In the genomic region with DNA sequence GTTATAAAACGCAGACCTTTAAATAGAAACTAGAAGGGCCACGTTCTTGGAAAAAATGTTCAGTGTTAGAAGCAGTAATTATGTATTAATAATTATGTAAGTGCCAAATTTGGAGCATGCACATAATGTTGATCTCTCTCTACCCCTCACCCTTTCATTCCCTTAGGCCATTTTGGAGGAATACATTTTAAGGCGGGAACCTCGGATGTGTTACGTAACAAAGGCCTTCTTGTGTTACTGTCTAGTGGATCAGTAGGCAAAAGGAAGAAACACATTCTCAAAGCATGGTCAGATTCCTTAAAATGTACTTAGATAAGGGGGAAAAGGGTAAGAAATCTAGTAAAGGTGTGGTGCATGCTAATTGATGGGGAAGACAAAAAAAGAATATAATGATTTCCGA, we compare ENCODE assay signal across 22 cellular contexts. TPM values are rescaled to one million over a fixed set of nuclear protein-coding genes. Genes with fewer than 3 reads are reported as not detected.
DNase-seq lines count a peak whose midpoint lies in the region; ATAC-seq and TF ChIP-seq lines count a peak whose summit lies in the region.
"Had no signal": no experiment of that assay in that cellular context is flagged by ENCODE, and none has a peak within 500 bp of the region (broad histone marks: within the 10 kb centered on the region; RNA-seq: fewer than 3 reads in every experiment).

No MANE protein-coding gene starts in this region.

- TF ChIP-seq CTCF in right atrium auricular region (IDR thresholded peaks at IDR 0.05), result no peak
- TF ChIP-seq CTCF in heart right ventricle (IDR thresholded peaks at IDR 0.05), result no peak
- no peak for TF ChIP-seq CTCF in Panc1 (IDR thresholded peaks at IDR 0.05)
- TF ChIP-seq CTCF in stomach (IDR thresholded peaks at IDR 0.05), result no peak

- peaks cover 75% of the 10 kb centered on the region for H3K4me1 Mint-ChIP-seq in dendritic cell treated with granulocyte-macrophage colony-stimulating factor and Interleukin-4, amounts not matched to agents 40 ng/mL and 50 ng/mL, for 4 days (ENCODE audit: low read depth)

- H3K27me3 Mint-ChIP-seq in dendritic cell treated with granulocyte-macrophage colony-stimulating factor and Interleukin-4, amounts not matched to agents 40 ng/mL and 50 ng/mL, for 4 days, result no peaks in the 10 kb centered on the region

- CTCF ChIA-PET in Panc1 (lab: Charles Lee), result interaction anchor here (0.5 kb wide), 1 partner anchor 1114 kb away, joined by 3 read pairs; no protein-coding TSS in a partner anchor

- intact Hi-C loops in heart right ventricle (cut with DNase I) (no loop called here), Panc1 (cut with micrococcal nuclease; ENCODE audit: unreplicated experiment) (no loop called here), stomach (cut with DNase I; ENCODE audit: low total_unique reads) (no loop called here)
- intact Hi-C loops in dendritic cell treated with granulocyte-macrophage colony-stimulating factor and Interleukin-4, amounts not matched to agents 40 ng/mL and 50 ng/mL, for 4 days (cut with micrococcal nuclease), result no loop called here

- H3K27me3 ChIP-seq in right atrium auricular region, result no peaks in the 10 kb centered on the region
- H3K27me3 ChIP-seq in heart right ventricle, result no peaks in the 10 kb centered on the region
- H3K27me3 ChIP-seq in Panc1 (ENCODE audit: control insufficient read depth, insufficient read depth, low read length), result no peaks in the 10 kb centered on the region
- H3K27me3 ChIP-seq in stomach, result no peaks in the 10 kb centered on the region
- H3K27me3 ChIP-seq: SJSA1, testis had no signal

- TF ChIP-seq POLR2A in stomach (IDR thresholded peaks at IDR 0.05), result no peak

- POLR2A ChIA-PET in Panc1 (lab: Charles Lee), result no interaction called here

- peak overlapping the region; percentile 13 for H3K27ac Mint-ChIP-seq in dendritic cell treated with granulocyte-macrophage colony-stimulating factor and Interleukin-4, amounts not matched to agents 40 ng/mL and 50 ng/mL, for 4 days

- no peak for DNase-seq in right atrium auricular region (ENCODE audit: low spot score)
- DNase-seq in heart right ventricle, result no peak
- no peak for DNase-seq in Panc1 (ENCODE audit: low read depth, low spot score)
- no peak for DNase-seq in stomach
- DNase-seq in activated CD4-positive, CD25-positive, alpha-beta regulatory T cell treated with anti-CD3 and anti-CD28 coated beads, Interleukin-2, amount 50 U/mL, for 72 hours, result no peak
- no peak for DNase-seq in GDM1 (lab: John Stamatoyannopoulos, UW)
- DNase-seq in activated gamma-delta T cell treated with Interleukin-2 at 50 U/mL for 16 hours, result no peak
- DNase-seq: activated CD4-positive, alpha-beta T cell treated with anti-CD3 and anti-CD28 coated beads for 4 hours; activated CD8-positive, alpha-beta memory T cell treated with anti-CD3 and anti-CD28 coated beads, Interleukin-2, amount 50 U/mL, for 4 hours; aorta; Caco-2; cerebellar nuclear complex; effector CD4-positive, alpha-beta T cell; NCI-H1105; NCI-H2171 treated with DMSO at 0.1 percent for 48 hours; stimulated activated CD8-positive, alpha-beta memory T cell treated with anti-CD3 and anti-CD28 coated beads, Interleukin-4, amount 100 ng/mL, for 48 hours; T-helper 9 cell; testis had no signal

- no peaks in the 10 kb centered on the region for H3K9me3 Mint-ChIP-seq in dendritic cell treated with granulocyte-macrophage colony-stimulating factor and Interleukin-4, amounts not matched to agents 40 ng/mL and 50 ng/mL, for 4 days

- H3K9me3 ChIP-seq in right atrium auricular region, result no peaks in the 10 kb centered on the region
- no peaks in the 10 kb centered on the region for H3K9me3 ChIP-seq in heart right ventricle
- no peaks in the 10 kb centered on the region for H3K9me3 ChIP-seq in Panc1 (ENCODE audit: control insufficient read depth, insufficient read depth, low read depth, low read length)
- no peaks in the 10 kb centered on the region for H3K9me3 ChIP-seq in stomach
- H3K9me3 ChIP-seq: Caco-2, SJSA1, testis had no signal

- H3K27ac ChIP-seq in right atrium auricular region (peak overlapping the region; percentile 29 to 48), heart right ventricle (peak overlapping the region in 3 of 10 donors; percentile 14 to 24 (median 15)), Panc1 (ENCODE audit: low read length) (peak overlapping the region; percentile 12; the same call in 1 of the 2 replicates), stomach (peak overlapping the region in 3 of 5 donors; percentile 14 to 43 (median 32))
- H3K27ac ChIP-seq: SJSA1, testis had no signal

- H3K4me1 ChIP-seq in right atrium auricular region, result peaks cover 0 to 71% of the 10 kb centered on the region in 2 donors
- H3K4me1 ChIP-seq in heart right ventricle, result peaks cover 12 to 79% (median 57%) of the 10 kb centered on the region in 9 donors
- peaks cover 65% of the 10 kb centered on the region for H3K4me1 ChIP-seq in Panc1 (ENCODE audit: control insufficient read depth, insufficient read depth, low read length)
- peaks cover 48 to 95% (median 74%) of the 10 kb centered on the region in 4 donors for H3K4me1 ChIP-seq in stomach
- H3K4me1 ChIP-seq: testis had no signal

- H3K4me3 Mint-ChIP-seq in dendritic cell treated with granulocyte-macrophage colony-stimulating factor and Interleukin-4, amounts not matched to agents 40 ng/mL and 50 ng/mL, for 4 days, result no peak overlapping the region

- ATAC-seq in heart right ventricle (no peak), Panc1 (no peak)
- ATAC-seq: esophagus mucosa, left lobe of liver had no signal

- H3K36me3 Mint-ChIP-seq in dendritic cell treated with granulocyte-macrophage colony-stimulating factor and Interleukin-4, amounts not matched to agents 40 ng/mL and 50 ng/mL, for 4 days (ENCODE audit: low read depth), result peaks cover 17% of the 10 kb centered on the region

- WGBS in heart right ventricle, 2 donors, result 82 to 83% methylated on average over 6 of the region's 6 CpGs
- WGBS in stomach, 5 donors, result 85 to 90% (median 88%) methylated on average over 6 of the region's 6 CpGs

- TF ChIP-seq EP300 in stomach (IDR thresholded peaks at IDR 0.05), result no peak

- H3K4me3 ChIP-seq in right atrium auricular region (no peak overlapping the region), heart right ventricle (no peak overlapping the region), Panc1 (ENCODE audit: low read depth in 2 of 2, low read length in 2 of 2) (no peak overlapping the region), stomach (no peak overlapping the region)
- H3K4me3 ChIP-seq: SJSA1, testis had no signal

- no TSS peak for BruUV-seq in Panc1 (replicated peaks; lab: Mats Ljungman, UMichigan)

- in situ Hi-C loops in Panc1 (cut with HindIII; ENCODE audit: low pct_unique_long_range_greater_than_20kb, low sequenced_read_pairs), result no loop called here

- H3K36me3 ChIP-seq in right atrium auricular region, result no peaks in the 10 kb centered on the region
- no peaks in the 10 kb centered on the region for H3K36me3 ChIP-seq in heart right ventricle
- H3K36me3 ChIP-seq in Panc1 (ENCODE audit: control insufficient read depth, insufficient read depth, low read length), result no peaks in the 10 kb centered on the region
- no peaks in the 10 kb centered on the region for H3K36me3 ChIP-seq in stomach
- H3K36me3 ChIP-seq: SJSA1 had no signal

RNA-seq across cellular contexts. Expression of gene RASSF3, which starts 52.7 kb away (rescaled TPM):
- 10 to 100 TPM; 55.4 to 88.4 TPM for total RNA-seq in right atrium auricular region
- total RNA-seq in heart right ventricle, result 100 to 1,000 TPM in 3 of 10 donors, 10 to 100 TPM in 7; 55.1 to 159 (median 89.3) TPM
- polyA plus RNA-seq in heart right ventricle, result 10 to 100 TPM; 21.6 to 35.8 TPM
- total RNA-seq in Panc1 (2021; ENCODE audit: unreplicated experiment), result 107 TPM
- polyA plus RNA-seq in Panc1 (2012; ENCODE audit: insufficient read length), result 42.2 TPM
- 100 to 1,000 TPM in 1 of 5 donors, 10 to 100 TPM in 4; 34.4 to 109 (median 61.0) TPM for total RNA-seq in stomach
- 10 to 100 TPM; 29.3 to 68.2 (median 48.6) TPM for polyA plus RNA-seq in stomach
